Comparison of ENCODE assay signal across 20 cellular contexts in genomic region chr1:60583696-60584095, GRCh38.
"Had no signal": no experiment of that assay in that cellular context is flagged by ENCODE, and none has a peak within 500 bp of the region (broad histone marks: within the 10 kb centered on the region; RNA-seq: fewer than 3 reads in every experiment).

No MANE protein-coding gene starts in this region.

- DNase-seq: activated CD4-positive, alpha-beta memory T cell treated with anti-CD3 and anti-CD28 coated beads, Interleukin-2, amount 10 ng/mL, durations not matched to agents 7 days and 5 days; activated CD4-positive, alpha-beta T cell treated with anti-CD3 and anti-CD28 coated beads for 48 hours; activated CD4-positive, CD25-positive, alpha-beta regulatory T cell; activated CD8-positive, alpha-beta memory T cell treated with anti-CD3 and anti-CD28 coated beads, Interleukin-2, amount 10 ng/mL, durations not matched to agents 7 days and 5 days; activated naive CD4-positive, alpha-beta T cell treated with Interleukin-2 at 50 U/mL for 16 hours; activated naive CD8-positive, alpha-beta T cell treated with anti-CD3 and anti-CD28 coated beads, Interleukin-2, amount 10 ng/mL, durations not matched to agents 7 days and 5 days; activated T-cell treated with anti-CD3 and anti-CD28 coated beads, Interleukin-2, amount 50 U/mL, for 1 hour; body of pancreas; effector memory CD8-positive, alpha-beta T cell; esophagus squamous epithelium; left cardiac atrium; nephron progenitor cell; occipital lobe; stimulated activated CD4-positive, alpha-beta T cell treated with anti-CD3 and anti-CD28 coated beads, Interleukin-2, amount 100 ng/mL, for 24 hours; stimulated activated naive CD4-positive, alpha-beta T cell treated with Interleukin-2 at 50 U/mL for 16 hours; thyroid gland had no signal

- H3K27ac ChIP-seq: body of pancreas, esophagus squamous epithelium, thyroid gland had no signal

- H3K27me3 ChIP-seq: body of pancreas, esophagus squamous epithelium, thyroid gland had no signal

- ATAC-seq: activated CD8-positive, alpha-beta memory T cell treated with anti-CD3 and anti-CD28 coated beads, Interleukin-2, amount 10 ng/mL, durations not matched to agents 7 days and 5 days; activated T-helper 17 cell treated with anti-CD3 and anti-CD28 coated beads, Interleukin-2, amount 50 U/mL, for 72 hours; body of pancreas; effector memory CD8-positive, alpha-beta T cell; left cardiac atrium had no signal

- H3K27ac Mint-ChIP-seq: activated CD4-positive, alpha-beta memory T cell treated with anti-CD3 and anti-CD28 coated beads, Interleukin-2, amount 10 ng/mL, durations not matched to agents 7 days and 5 days; activated CD8-positive, alpha-beta memory T cell treated with anti-CD3 and anti-CD28 coated beads, Interleukin-2, amount 10 ng/mL, durations not matched to agents 7 days and 5 days; activated naive CD8-positive, alpha-beta T cell treated with anti-CD3 and anti-CD28 coated beads, Interleukin-2, amount 10 ng/mL, durations not matched to agents 7 days and 5 days; activated T-helper 17 cell treated with anti-CD3 and anti-CD28 coated beads, Interleukin-2, amount 50 U/mL, for 72 hours; effector memory CD8-positive, alpha-beta T cell; nephron progenitor cell; progenitor cell of endocrine pancreas; T-helper 2 cell treated with Interferon-gamma antibody and Interleukin-4, amounts not matched to agents 5 μg/mL and 100 μg/mL, for 36 hours had no signal

- H3K4me3 Mint-ChIP-seq: activated CD4-positive, alpha-beta memory T cell treated with anti-CD3 and anti-CD28 coated beads, Interleukin-2, amount 10 ng/mL, durations not matched to agents 7 days and 5 days; activated CD8-positive, alpha-beta memory T cell treated with anti-CD3 and anti-CD28 coated beads, Interleukin-2, amount 10 ng/mL, durations not matched to agents 7 days and 5 days; activated naive CD8-positive, alpha-beta T cell treated with anti-CD3 and anti-CD28 coated beads, Interleukin-2, amount 10 ng/mL, durations not matched to agents 7 days and 5 days; activated T-helper 17 cell treated with anti-CD3 and anti-CD28 coated beads, Interleukin-2, amount 50 U/mL, for 72 hours; effector memory CD8-positive, alpha-beta T cell; nephron progenitor cell; T-helper 2 cell treated with Interferon-gamma antibody and Interleukin-4, amounts not matched to agents 5 μg/mL and 100 μg/mL, for 36 hours had no signal

- H3K4me1 Mint-ChIP-seq: activated CD4-positive, alpha-beta memory T cell treated with anti-CD3 and anti-CD28 coated beads, Interleukin-2, amount 10 ng/mL, durations not matched to agents 7 days and 5 days; activated CD8-positive, alpha-beta memory T cell treated with anti-CD3 and anti-CD28 coated beads, Interleukin-2, amount 10 ng/mL, durations not matched to agents 7 days and 5 days; activated naive CD8-positive, alpha-beta T cell treated with anti-CD3 and anti-CD28 coated beads, Interleukin-2, amount 10 ng/mL, durations not matched to agents 7 days and 5 days; activated T-helper 17 cell treated with anti-CD3 and anti-CD28 coated beads, Interleukin-2, amount 50 U/mL, for 72 hours; nephron progenitor cell had no signal

- H3K36me3 Mint-ChIP-seq: activated CD8-positive, alpha-beta memory T cell treated with anti-CD3 and anti-CD28 coated beads, Interleukin-2, amount 10 ng/mL, durations not matched to agents 7 days and 5 days; activated naive CD8-positive, alpha-beta T cell treated with anti-CD3 and anti-CD28 coated beads, Interleukin-2, amount 10 ng/mL, durations not matched to agents 7 days and 5 days had no signal

- H3K4me3 ChIP-seq: body of pancreas, esophagus squamous epithelium, thyroid gland had no signal

- H3K36me3 ChIP-seq: esophagus squamous epithelium, thyroid gland had no signal

- H3K27me3 Mint-ChIP-seq: activated CD4-positive, alpha-beta memory T cell treated with anti-CD3 and anti-CD28 coated beads, Interleukin-2, amount 10 ng/mL, durations not matched to agents 7 days and 5 days; activated CD8-positive, alpha-beta memory T cell treated with anti-CD3 and anti-CD28 coated beads, Interleukin-2, amount 10 ng/mL, durations not matched to agents 7 days and 5 days; activated naive CD8-positive, alpha-beta T cell treated with anti-CD3 and anti-CD28 coated beads, Interleukin-2, amount 10 ng/mL, durations not matched to agents 7 days and 5 days; activated T-helper 17 cell treated with anti-CD3 and anti-CD28 coated beads, Interleukin-2, amount 50 U/mL, for 72 hours; effector memory CD8-positive, alpha-beta T cell; progenitor cell of endocrine pancreas had no signal

- H3K9me3 ChIP-seq: body of pancreas, thyroid gland had no signal

- H3K4me1 ChIP-seq: body of pancreas, esophagus squamous epithelium, thyroid gland had no signal

- H3K9me3 Mint-ChIP-seq: activated T-helper 17 cell treated with anti-CD3 and anti-CD28 coated beads, Interleukin-2, amount 50 U/mL, for 72 hours had no signal

- FAIRE-seq: islet of Langerhans had no signal
